In genomic region chr17:5396612-5397011, GRCh38 we compare ENCODE assay signal across 17 cellular contexts. TPM values are rescaled to one million over a fixed set of nuclear protein-coding genes. Genes with fewer than 3 reads are reported as not detected.
DNase-seq lines count a peak whose midpoint lies in the region; ATAC-seq and TF ChIP-seq lines count a peak whose summit lies in the region.
"Had no signal": no experiment of that assay in that cellular context is flagged by ENCODE, and none has a peak within 500 bp of the region (broad histone marks: within the 10 kb centered on the region; RNA-seq: fewer than 3 reads in every experiment).

No MANE protein-coding gene starts in this region.

- ATAC-seq in activated CD4-positive, alpha-beta T cell treated with anti-CD3 and anti-CD28 coated beads for 36 hours: peak; percentile 36
- peak; percentile 55 to 71 for ATAC-seq in natural killer cell treated with Interleukin-12 subunit alpha and Interleukin-12 subunit beta and Interleukin-15 and Interleukin-18, amount 100 ng/mL, for 72 hours
- no peak for ATAC-seq in natural killer cell
- ATAC-seq in effector memory CD8-positive, alpha-beta T cell (replicated peaks): no peak
- ATAC-seq in stimulated activated naive CD8-positive, alpha-beta T cell treated with anti-CD3 and anti-CD28 coated beads, Interleukin-15, amount 100 ng/mL, for 72 hours: peak; percentile 76
- ATAC-seq: CD8-positive, alpha-beta T cell had no signal

- POLR2A ChIA-PET in activated CD4-positive, alpha-beta T cell treated with anti-CD3 and anti-CD28 coated beads for 36 hours (lab: Charles Lee): interaction anchor here (0.6 kb wide), 1 partner anchor 20 kb away, joined by 3 read pairs; no protein-coding TSS in a partner anchor

- intact Hi-C loops in activated CD4-positive, alpha-beta T cell treated with anti-CD3 and anti-CD28 coated beads for 36 hours (cut with DNase I, micrococcal nuclease): no loop called here
- intact Hi-C loops in natural killer cell (cut with micrococcal nuclease): no loop called here

- no peak for DNase-seq in activated CD4-positive, alpha-beta T cell treated with anti-CD3 and anti-CD28 coated beads for 36 hours
- DNase-seq in activated CD4-positive, alpha-beta T cell treated with anti-CD3 and anti-CD28 coated beads for 1 hour: no peak
- no peak for DNase-seq in natural killer cell treated with Interleukin-12 subunit alpha and Interleukin-12 subunit beta and Interleukin-15 and Interleukin-18, amount 100 ng/mL, for 72 hours (ENCODE audit: low spot score)
- DNase-seq in natural killer cell (no peak), 8988T (no peak), CD1c-positive myeloid dendritic cell (ENCODE audit: extremely low spot score) (no peak)
- DNase-seq in effector memory CD8-positive, alpha-beta T cell: no peak
- no peak for DNase-seq in stimulated activated naive CD8-positive, alpha-beta T cell treated with anti-CD3 and anti-CD28 coated beads, Interleukin-15, amount 100 ng/mL, for 72 hours
- DNase-seq: Calu3; CD8-positive, alpha-beta T cell; EL; KBM-7; NCI-H1417; NCI-H187; NCI-H2227 treated with DMSO at 0.1 percent for 48 hours; NCI-H524; SHP77 had no signal

- H3K27ac Mint-ChIP-seq in activated CD4-positive, alpha-beta T cell treated with anti-CD3 and anti-CD28 coated beads for 36 hours: no peak overlapping the region
- H3K27ac Mint-ChIP-seq in natural killer cell treated with Interleukin-12 subunit alpha and Interleukin-12 subunit beta and Interleukin-15 and Interleukin-18, amount 100 ng/mL, for 72 hours: peak overlapping the region; percentile 18 to 27
- H3K27ac Mint-ChIP-seq in natural killer cell: no peak overlapping the region
- H3K27ac Mint-ChIP-seq in effector memory CD8-positive, alpha-beta T cell: peak overlapping the region; percentile 4 to 19
- H3K27ac Mint-ChIP-seq in stimulated activated naive CD8-positive, alpha-beta T cell treated with anti-CD3 and anti-CD28 coated beads, Interleukin-15, amount 100 ng/mL, for 72 hours: peak overlapping the region in 1 of 2 donors; percentile 49
- H3K27ac Mint-ChIP-seq: CD8-positive, alpha-beta T cell had no signal

- H3K9me3 Mint-ChIP-seq in activated CD4-positive, alpha-beta T cell treated with anti-CD3 and anti-CD28 coated beads for 36 hours (ENCODE audit: low read depth): no peaks in the 10 kb centered on the region
- H3K9me3 Mint-ChIP-seq in natural killer cell treated with Interleukin-12 subunit alpha and Interleukin-12 subunit beta and Interleukin-15 and Interleukin-18, amount 100 ng/mL, for 72 hours: no peaks in the 10 kb centered on the region
- no peaks in the 10 kb centered on the region for H3K9me3 Mint-ChIP-seq in natural killer cell
- H3K9me3 Mint-ChIP-seq in effector memory CD8-positive, alpha-beta T cell: no peaks in the 10 kb centered on the region
- H3K9me3 Mint-ChIP-seq in stimulated activated naive CD8-positive, alpha-beta T cell treated with anti-CD3 and anti-CD28 coated beads, Interleukin-15, amount 100 ng/mL, for 72 hours: no peaks in the 10 kb centered on the region
- H3K9me3 Mint-ChIP-seq: CD8-positive, alpha-beta T cell had no signal

- no peak for TF ChIP-seq CTCF in natural killer cell (IDR thresholded peaks at IDR 0.05)

- H3K27me3 Mint-ChIP-seq in activated CD4-positive, alpha-beta T cell treated with anti-CD3 and anti-CD28 coated beads for 36 hours: no peaks in the 10 kb centered on the region
- no peaks in the 10 kb centered on the region for H3K27me3 Mint-ChIP-seq in natural killer cell treated with Interleukin-12 subunit alpha and Interleukin-12 subunit beta and Interleukin-15 and Interleukin-18, amount 100 ng/mL, for 72 hours
- H3K27me3 Mint-ChIP-seq in natural killer cell (ENCODE audit: low read depth in 2 of 2): no peaks in the 10 kb centered on the region
- H3K27me3 Mint-ChIP-seq in effector memory CD8-positive, alpha-beta T cell: no peaks in the 10 kb centered on the region
- no peaks in the 10 kb centered on the region for H3K27me3 Mint-ChIP-seq in stimulated activated naive CD8-positive, alpha-beta T cell treated with anti-CD3 and anti-CD28 coated beads, Interleukin-15, amount 100 ng/mL, for 72 hours

- CTCF ChIA-PET in activated CD4-positive, alpha-beta T cell treated with anti-CD3 and anti-CD28 coated beads for 36 hours (lab: Charles Lee): no interaction called here

- peaks cover 2% of the 10 kb centered on the region for H3K4me1 Mint-ChIP-seq in activated CD4-positive, alpha-beta T cell treated with anti-CD3 and anti-CD28 coated beads for 36 hours
- peaks cover 5 to 14% of the 10 kb centered on the region in 2 donors for H3K4me1 Mint-ChIP-seq in natural killer cell treated with Interleukin-12 subunit alpha and Interleukin-12 subunit beta and Interleukin-15 and Interleukin-18, amount 100 ng/mL, for 72 hours (ENCODE audit: low read depth in 2 of 2)
- H3K4me1 Mint-ChIP-seq in natural killer cell: no peaks in the 10 kb centered on the region
- H3K4me1 Mint-ChIP-seq in effector memory CD8-positive, alpha-beta T cell (ENCODE audit: low read depth in 2 of 2): peaks cover 0 to 7% of the 10 kb centered on the region in 2 donors
- peaks cover 7% of the 10 kb centered on the region for H3K4me1 Mint-ChIP-seq in stimulated activated naive CD8-positive, alpha-beta T cell treated with anti-CD3 and anti-CD28 coated beads, Interleukin-15, amount 100 ng/mL, for 72 hours

- peaks cover 67% of the 10 kb centered on the region for H3K36me3 Mint-ChIP-seq in activated CD4-positive, alpha-beta T cell treated with anti-CD3 and anti-CD28 coated beads for 36 hours (ENCODE audit: low read depth)
- peaks cover 27% of the 10 kb centered on the region for H3K36me3 Mint-ChIP-seq in natural killer cell treated with Interleukin-12 subunit alpha and Interleukin-12 subunit beta and Interleukin-15 and Interleukin-18, amount 100 ng/mL, for 72 hours
- H3K36me3 Mint-ChIP-seq in natural killer cell: peaks cover 13% of the 10 kb centered on the region
- peaks cover 85% of the 10 kb centered on the region for H3K36me3 Mint-ChIP-seq in effector memory CD8-positive, alpha-beta T cell (ENCODE audit: insufficient read depth)

- no peak overlapping the region for H3K4me3 Mint-ChIP-seq in activated CD4-positive, alpha-beta T cell treated with anti-CD3 and anti-CD28 coated beads for 36 hours
- H3K4me3 Mint-ChIP-seq in natural killer cell treated with Interleukin-12 subunit alpha and Interleukin-12 subunit beta and Interleukin-15 and Interleukin-18, amount 100 ng/mL, for 72 hours: no peak overlapping the region
- H3K4me3 Mint-ChIP-seq in natural killer cell: no peak overlapping the region
- H3K4me3 Mint-ChIP-seq in effector memory CD8-positive, alpha-beta T cell: no peak overlapping the region
- H3K4me3 Mint-ChIP-seq in stimulated activated naive CD8-positive, alpha-beta T cell treated with anti-CD3 and anti-CD28 coated beads, Interleukin-15, amount 100 ng/mL, for 72 hours: no peak overlapping the region
- H3K4me3 Mint-ChIP-seq: CD8-positive, alpha-beta T cell had no signal

RNA-seq across cellular contexts. Expression of gene NUP88, which starts 22.9 kb away (rescaled TPM):
- total RNA-seq in activated CD4-positive, alpha-beta T cell treated with anti-CD3 and anti-CD28 coated beads for 36 hours: 100 to 1,000 TPM; 135 to 199 TPM
- 100 to 1,000 TPM in 1 of 2 donors, 10 to 100 TPM in 1; 82.1 to 118 TPM for total RNA-seq in natural killer cell treated with Interleukin-12 subunit alpha and Interleukin-12 subunit beta and Interleukin-15 and Interleukin-18, amount 100 ng/mL, for 72 hours
- 100 to 1,000 TPM; 112 to 136 (median 125) TPM for total RNA-seq in natural killer cell

RNA-seq across cellular contexts. Expression of gene RPAIN, which starts 23.4 kb away (rescaled TPM):
- 10 to 100 TPM; 44.9 to 57.3 TPM for total RNA-seq in activated CD4-positive, alpha-beta T cell treated with anti-CD3 and anti-CD28 coated beads for 36 hours
- total RNA-seq in natural killer cell treated with Interleukin-12 subunit alpha and Interleukin-12 subunit beta and Interleukin-15 and Interleukin-18, amount 100 ng/mL, for 72 hours: 10 to 100 TPM; 54.1 to 64.7 TPM
- 10 to 100 TPM; 61.8 to 87.7 (median 74.4) TPM for total RNA-seq in natural killer cell

RNA-seq across cellular contexts. Expression of gene C1QBP, which starts 42.3 kb away (rescaled TPM):
- 100 to 1,000 TPM; 432 to 457 TPM for total RNA-seq in activated CD4-positive, alpha-beta T cell treated with anti-CD3 and anti-CD28 coated beads for 36 hours
- total RNA-seq in natural killer cell treated with Interleukin-12 subunit alpha and Interleukin-12 subunit beta and Interleukin-15 and Interleukin-18, amount 100 ng/mL, for 72 hours: 100 to 1,000 TPM; 173 to 271 TPM
- 10 to 100 TPM; 38.1 to 40.8 (median 40.0) TPM for total RNA-seq in natural killer cell

Comparison
In these comparisons a context has a peak if more than half of its experiments do, and no peak if none do; other contexts are left out.
1. ATAC-seq: peak in activated CD4-positive, alpha-beta T cell treated with anti-CD3 and anti-CD28 coated beads for 36 hours (single experiment), natural killer cell treated with Interleukin-12 subunit alpha and Interleukin-12 subunit beta and Interleukin-15 and Interleukin-18, amount 100 ng/mL, for 72 hours (2 of 2) and stimulated activated naive CD8-positive, alpha-beta T cell treated with anti-CD3 and anti-CD28 coated beads, Interleukin-15, amount 100 ng/mL, for 72 hours (single experiment); none in natural killer cell (0 of 3) and effector memory CD8-positive, alpha-beta T cell (single experiment).
2. H3K27ac Mint-ChIP-seq: peak in natural killer cell treated with Interleukin-12 subunit alpha and Interleukin-12 subunit beta and Interleukin-15 and Interleukin-18, amount 100 ng/mL, for 72 hours (2 of 2) and effector memory CD8-positive, alpha-beta T cell (2 of 2); none in activated CD4-positive, alpha-beta T cell treated with anti-CD3 and anti-CD28 coated beads for 36 hours (single experiment) and natural killer cell (0 of 2).
3. RNA of gene C1QBP, which starts 42.3 kb away (total RNA-seq): 432 to 457 TPM in activated CD4-positive, alpha-beta T cell treated with anti-CD3 and anti-CD28 coated beads for 36 hours and 173 to 271 TPM in natural killer cell treated with Interleukin-12 subunit alpha and Interleukin-12 subunit beta and Interleukin-15 and Interleukin-18, amount 100 ng/mL, for 72 hours; 38.1 to 40.8 TPM in natural killer cell; every median in the first group is over 4 times any median in the second.